Comparison of ENCODE assay signal across 8 cellular contexts in the genomic region with DNA sequence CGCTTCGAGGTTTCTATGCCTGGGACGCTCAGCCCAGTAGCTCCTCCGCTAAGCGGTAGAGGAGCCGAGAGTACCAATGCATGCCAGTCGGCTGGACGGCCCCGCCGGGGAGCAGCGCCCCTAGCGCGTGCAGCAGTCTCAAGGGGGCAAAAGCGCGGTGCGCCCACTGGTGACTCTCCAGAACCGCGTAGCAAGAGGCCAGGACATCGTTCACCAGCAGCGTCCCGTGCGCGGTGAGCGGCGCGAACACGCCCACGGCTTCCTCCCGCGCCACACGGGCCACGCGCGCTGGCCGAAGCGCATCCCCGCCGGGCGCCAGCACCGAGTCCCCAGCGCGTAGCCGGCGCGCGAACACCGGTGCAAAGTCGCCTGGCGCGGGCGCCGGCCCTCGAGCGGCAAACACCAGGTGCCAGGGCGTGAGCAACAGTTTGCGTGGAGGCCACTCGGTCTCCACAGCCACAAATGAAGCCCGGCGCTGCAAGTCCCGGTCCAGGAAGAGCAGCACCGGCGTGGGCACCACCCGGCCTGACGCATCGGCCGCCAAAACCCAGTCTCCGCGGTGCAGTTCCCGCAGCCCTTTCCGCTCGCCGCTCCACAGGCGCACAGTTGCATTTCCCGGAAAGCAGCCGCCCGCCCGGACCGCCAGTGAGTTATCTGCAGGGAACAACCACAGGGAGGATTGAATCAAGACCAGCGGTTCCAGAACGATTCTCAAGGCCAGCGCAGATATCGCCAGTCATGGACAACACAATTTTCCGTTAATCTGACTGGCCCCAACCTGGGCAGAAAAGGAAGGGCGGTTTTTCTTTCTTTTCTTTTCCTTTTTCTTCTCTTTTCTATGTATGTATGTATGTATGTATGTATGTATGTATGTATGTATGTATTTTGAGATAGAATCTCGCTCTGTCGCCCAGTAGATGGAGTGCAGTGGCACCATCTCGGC. TPM values are rescaled to one million over a fixed set of nuclear protein-coding genes. Genes with fewer than 3 reads are reported as not detected.
DNase-seq lines count a peak whose midpoint lies in the region; ATAC-seq and TF ChIP-seq lines count a peak whose summit lies in the region.

No MANE protein-coding gene starts in this region.

- H3K4me3 ChIP-seq in Peyer's patch (peak overlapping the region in 3 of 4 donors; percentile 33 to 45 (median 40)), mammary epithelial cell (replicated peaks in 1 of 3; ENCODE audit: insufficient read depth in 1 of 3, low read depth in 2 of 3, low read length in 3 of 3) (peak overlapping the region in 2 of 3 experiments; percentile 19 to 21), stomach smooth muscle (ENCODE audit: low read length in 2 of 2) (peak overlapping the region; percentile 20 to 68)

- peak overlapping the region; percentile 55 for H2AFZ ChIP-seq in mammary epithelial cell (ENCODE audit: low read depth, low read length)

- intact Hi-C loops in mammary epithelial cell (cut with micrococcal nuclease), result loop anchor here (2.0 kb wide), 1 partner anchor 41 kb away; a partner anchor contains a TSS

- DNase-seq in NCI-H146 (lab: John Stamatoyannopoulos, UW), result peak; percentile 35
- no peak for DNase-seq in NCI-H146 treated with DMSO at 0.1 percent for 48 hours (lab: John Stamatoyannopoulos, UW; ENCODE audit: unreplicated experiment)
- peak in 1 of 3 donors; percentile 58 for DNase-seq in Peyer's patch
- DNase-seq in mammary epithelial cell, result peak; percentile 42
- no peak for DNase-seq in left lobe of liver (ENCODE audit: low spot score)
- no peak for DNase-seq in NCI-H2171 (lab: John Stamatoyannopoulos, UW)

- CTCF ChIA-PET in mammary epithelial cell (lab: Charles Lee; ENCODE audit: low non-redundant PET), result no interaction called here

- H3K4me2 ChIP-seq in mammary epithelial cell (ENCODE audit: insufficient read depth, low read depth, low read length), result peak overlapping the region; percentile 82

- no peaks in the 10 kb centered on the region for H3K36me3 ChIP-seq in Peyer's patch
- no peaks in the 10 kb centered on the region for H3K36me3 ChIP-seq in mammary epithelial cell (ENCODE audit: insufficient read depth, low read length)
- no peaks in the 10 kb centered on the region for H3K36me3 ChIP-seq in stomach smooth muscle (ENCODE audit: control insufficient read depth in 2 of 2, insufficient read depth in 2 of 2, low read length in 2 of 2)

- H3K27me3 ChIP-seq in Peyer's patch, result peaks cover 0 to 49% of the 10 kb centered on the region in 2 donors
- peaks cover 44% of the 10 kb centered on the region for H3K27me3 ChIP-seq in mammary epithelial cell (ENCODE audit: insufficient read depth, low read length)
- peaks cover 60 to 66% of the 10 kb centered on the region in 2 donors for H3K27me3 ChIP-seq in stomach smooth muscle (ENCODE audit: control insufficient read depth in 1 of 2, insufficient read depth in 2 of 2, low read length in 2 of 2)

- TF ChIP-seq CTCF in Peyer's patch (IDR thresholded peaks at IDR 0.05) (no peak), mammary epithelial cell (conservative IDR thresholded peaks at IDR 0.05 in 1 of 2, IDR thresholded peaks at IDR 0.05 in 1 of 2; ENCODE audit: extremely low read depth in 1 of 2, insufficient read depth in 1 of 2, low read depth in 1 of 2, low read length in 2 of 2) (peak in 1 of 2 donors; percentile 10)

- H3K27ac ChIP-seq in Peyer's patch (no peak overlapping the region), mammary epithelial cell (ENCODE audit: insufficient read depth, low read depth, low read length) (no peak overlapping the region), stomach smooth muscle (ENCODE audit: low read length) (no peak overlapping the region)

- in situ Hi-C loops in mammary epithelial cell (cut with MboI; ENCODE audit: low sequenced_read_pairs in 2 of 2), result no loop called here

- no peaks in the 10 kb centered on the region for H3K79me2 ChIP-seq in mammary epithelial cell (ENCODE audit: insufficient read depth, low read length)

- BruUV-seq in mammary epithelial cell (replicated peaks; lab: Mats Ljungman, UMichigan), result no TSS peak

- 8% methylated on average over 55 of the region's 87 CpGs for WGBS in mammary epithelial cell (ENCODE audit: low coverage, missing lambda C conversion rate)

- dilution Hi-C loops in mammary epithelial cell (cut with HindIII; ENCODE audit: low sequenced_read_pairs), result no loop called here

- H3K4me1 ChIP-seq in Peyer's patch (peaks cover 0 to 53% (median 19%) of the 10 kb centered on the region in 4 donors), mammary epithelial cell (ENCODE audit: insufficient read depth, low read length) (peaks cover 32% of the 10 kb centered on the region), stomach smooth muscle (ENCODE audit: control insufficient read depth, insufficient read depth, low read length) (peaks cover 48% of the 10 kb centered on the region)

- H4K20me1 ChIP-seq in mammary epithelial cell (ENCODE audit: insufficient read depth, low read length), result peaks cover 3% of the 10 kb centered on the region

- no peak for TF ChIP-seq POLR2A in Peyer's patch (IDR thresholded peaks at IDR 0.05)

- H3K9ac ChIP-seq in mammary epithelial cell (ENCODE audit: insufficient read depth, low read length), result no peak overlapping the region
- H3K9ac ChIP-seq in stomach smooth muscle (ENCODE audit: low read length in 2 of 2), result no peak overlapping the region

- peak; percentile 19 for ATAC-seq in left lobe of liver
- ATAC-seq in HG02981 (IDR thresholded peaks at IDR 0.05; ENCODE audit: unreplicated experiment), result no peak

- H3K9me3 ChIP-seq in Peyer's patch (no peaks in the 10 kb centered on the region), mammary epithelial cell (replicated peaks; ENCODE audit: insufficient read depth, low read length) (no peaks in the 10 kb centered on the region), stomach smooth muscle (ENCODE audit: control insufficient read depth in 2 of 2, low read length in 2 of 2) (no peaks in the 10 kb centered on the region)

RNA-seq across cellular contexts. Expression of a gene that starts 4.5 kb away (rescaled TPM):
- total RNA-seq in Peyer's patch, result 1 to 10 TPM in 1 of 4 donors, under 1 TPM in 1, not detected in 2; 0.19 to 2.5 TPM
- under 1 TPM in 1 of 2 donors, not detected in 1; under 0.01 TPM for total RNA-seq in mammary epithelial cell
- not detected for polyA plus RNA-seq in mammary epithelial cell
- not detected for polyA minus RNA-seq in mammary epithelial cell
- total RNA-seq in left lobe of liver, result not detected

RNA-seq across cellular contexts. Expression of a gene that starts 20.3 kb away (rescaled TPM):
- not detected for total RNA-seq in Peyer's patch
- 1 to 10 TPM; 1.0 to 2.3 TPM for total RNA-seq in mammary epithelial cell
- 1.9 TPM for polyA plus RNA-seq in mammary epithelial cell
- not detected for polyA minus RNA-seq in mammary epithelial cell
- 0.18 TPM for total RNA-seq in left lobe of liver

RNA-seq across cellular contexts. Expression of a gene that starts 20.5 kb away (rescaled TPM):
- 10 to 100 TPM; 34.7 to 93.7 (median 84.7) TPM for total RNA-seq in Peyer's patch
- total RNA-seq in mammary epithelial cell, result 10 to 100 TPM; 22.8 to 24.2 TPM
- 11.1 TPM for polyA plus RNA-seq in mammary epithelial cell
- 3.6 TPM for polyA minus RNA-seq in mammary epithelial cell
- 17.7 TPM for total RNA-seq in left lobe of liver

RNA-seq across cellular contexts. Expression of a gene that starts 29.5 kb away (rescaled TPM):
- total RNA-seq in Peyer's patch (100 to 1,000 TPM; 126 to 161 (median 146) TPM), mammary epithelial cell (10 to 100 TPM; 30.7 to 78.0 TPM), left lobe of liver (44.8 TPM)
- 8.0 TPM for polyA plus RNA-seq in mammary epithelial cell
- 90.4 TPM for polyA minus RNA-seq in mammary epithelial cell

RNA-seq across cellular contexts. Expression of a gene that starts 41.1 kb away (rescaled TPM):
- 100 to 1,000 TPM; 154 to 578 (median 243) TPM for total RNA-seq in Peyer's patch
- 1,000 to 10,000 TPM in 1 of 2 donors, 100 to 1,000 TPM in 1; 591 to 1,181 TPM for total RNA-seq in mammary epithelial cell
- polyA plus RNA-seq in mammary epithelial cell, result 4,306 TPM
- 2,687 TPM for polyA minus RNA-seq in mammary epithelial cell
- total RNA-seq in left lobe of liver, result 144 TPM

Comparison
In these comparisons a context has a peak if more than half of its experiments do, and no peak if none do; other contexts are left out.
1. DNase-seq: peak in NCI-H146 (single experiment) and mammary epithelial cell (single experiment); none in NCI-H146 treated with DMSO at 0.1 percent for 48 hours (single experiment), left lobe of liver (single experiment) and NCI-H2171 (single experiment).
2. Peak in every context shown above with its lines, with median percentiles within 50 percentile points of each other: H3K4me3 ChIP-seq.